ENCODE assay signal across 1 cellular context in the genomic region with DNA sequence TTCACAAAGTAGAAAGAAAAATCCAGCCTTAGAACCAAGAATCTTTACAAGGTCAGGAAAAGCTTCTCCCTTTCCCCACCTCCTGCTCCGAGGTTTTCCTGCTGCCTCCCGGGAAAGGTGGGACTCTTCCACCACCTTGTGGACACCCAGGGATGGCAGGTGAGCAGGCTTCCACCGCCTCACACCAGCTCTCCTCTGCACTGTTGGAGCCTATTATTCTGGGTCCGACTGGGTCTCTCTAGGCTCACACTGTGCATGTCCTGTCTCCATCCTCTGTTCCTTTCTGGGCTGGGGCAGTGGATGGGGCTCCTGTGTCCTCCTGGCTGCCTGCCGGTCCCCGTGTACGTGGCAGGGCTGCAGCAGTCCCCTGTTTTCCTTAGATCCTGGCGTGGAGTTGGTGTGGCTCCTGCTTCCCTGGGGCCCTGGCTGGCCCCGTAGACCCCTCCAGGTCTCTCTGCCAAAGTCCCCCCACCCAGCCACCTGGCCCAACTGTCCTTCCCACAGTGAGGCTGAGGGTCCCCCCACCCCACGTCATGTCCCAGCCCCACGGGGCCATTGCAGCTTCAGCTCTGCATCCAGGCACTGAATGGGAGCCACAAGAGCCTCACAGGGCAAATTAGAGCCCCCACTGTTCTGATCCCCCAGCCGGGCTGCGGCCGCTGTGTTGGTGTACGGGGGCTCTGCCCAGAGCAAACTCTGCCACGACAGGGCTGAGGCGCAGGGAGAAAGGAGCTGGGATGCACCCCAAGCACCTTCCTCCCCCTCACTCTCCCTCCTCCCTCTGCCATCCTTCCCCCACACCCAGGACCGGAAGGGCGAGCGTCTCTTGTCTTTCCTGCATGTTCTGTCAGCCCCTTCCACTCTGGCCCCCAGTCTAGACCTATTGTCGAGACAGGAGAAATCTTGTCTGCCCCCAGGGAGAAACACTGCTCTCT.
TF ChIP-seq lines count a peak whose summit lies in the region.

No MANE protein-coding gene starts in this region.

TF ChIP-seq in K562, 482 proteins besides CTCF, POLR2A, EP300 and RAD21 (continued from another document):
- TF ChIP-seq, protein P1, sequence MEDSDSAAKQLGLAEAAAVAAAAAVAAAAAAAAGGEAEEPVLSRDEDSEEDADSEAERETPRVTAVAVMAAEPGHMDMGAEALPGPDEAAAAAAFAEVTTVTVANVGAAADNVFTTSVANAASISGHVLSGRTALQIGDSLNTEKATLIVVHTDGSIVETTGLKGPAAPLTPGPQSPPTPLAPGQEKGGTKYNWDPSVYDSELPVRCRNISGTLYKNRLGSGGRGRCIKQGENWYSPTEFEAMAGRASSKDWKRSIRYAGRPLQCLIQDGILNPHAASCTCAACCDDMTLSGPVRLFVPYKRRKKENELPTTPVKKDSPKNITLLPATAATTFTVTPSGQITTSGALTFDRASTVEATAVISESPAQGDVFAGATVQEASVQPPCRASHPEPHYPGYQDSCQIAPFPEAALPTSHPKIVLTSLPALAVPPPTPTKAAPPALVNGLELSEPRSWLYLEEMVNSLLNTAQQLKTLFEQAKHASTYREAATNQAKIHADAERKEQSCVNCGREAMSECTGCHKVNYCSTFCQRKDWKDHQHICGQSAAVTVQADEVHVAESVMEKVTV (CRISPR knock-in tag; IDR thresholded peaks at IDR 0.05), result peak; percentile 94
- TF ChIP-seq CC2D1A (IDR thresholded peaks at IDR 0.05) (peak; percentile 70; the same call in 1 of the 2 replicates), ZNF263 (CRISPR knock-in tag; IDR thresholded peaks at IDR 0.05; ENCODE audit: borderline replicate concordance) (peak; percentile 87), MAZ (CRISPR knock-in tag; conservative IDR thresholded peaks at IDR 0.05 in 1 of 2, IDR thresholded peaks at IDR 0.05 in 1 of 2) (peak in 1 of 2 experiments; percentile 65; a peak in 2 of 4 replicates), RB1 (IDR thresholded peaks at IDR 0.05; ENCODE audit: low read depth) (peak; percentile 54; the same call in 1 of the 2 replicates), TEAD4 (IDR thresholded peaks at IDR 0.05; ENCODE audit: low read length) (no peak), TEAD4 (CRISPR knock-in tag; IDR thresholded peaks at IDR 0.05; ENCODE audit: borderline replicate concordance) (no peak), EGR1 (conservative IDR thresholded peaks at IDR 0.05) (0 out of 2 replicates have a peak, but pooled peaks have one; percentile 6), CTBP1 (IDR thresholded peaks at IDR 0.05; ENCODE audit: borderline replicate concordance) (peak; percentile 56; the same call in 1 of the 2 replicates), TCF7L2 (IDR thresholded peaks at IDR 0.05; ENCODE audit: low read depth, low read length) (no peak), SMC3 (conservative IDR thresholded peaks at IDR 0.05; ENCODE audit: insufficient read depth, low read depth, low read length) (peak; percentile 98), ETS2 (tag; IDR thresholded peaks at IDR 0.05; ENCODE audit: borderline replicate concordance, poor library complexity, severe bottlenecking) (no peak), PHB (CRISPR knock-in tag; IDR thresholded peaks at IDR 0.05) (no peak), SRF (CRISPR knock-in tag; IDR thresholded peaks at IDR 0.05) (0 out of 4 replicates have a peak, but pooled peaks of 1 of the 2 experiments have one; percentile 36), JUND (IDR thresholded peaks at IDR 0.05; ENCODE audit: borderline replicate concordance, low read depth, low read length) (0 out of 2 replicates have a peak, but pooled peaks have one; percentile 34), JUND (tag; IDR thresholded peaks at IDR 0.05; ENCODE audit: borderline replicate concordance, low read depth, low read length) (no peak; the same call in 2 of the 3 replicates), ARID2 (IDR thresholded peaks at IDR 0.05) (peak; percentile 88), PHF20 (IDR thresholded peaks at IDR 0.05; ENCODE audit: partially characterized antibody) (no peak), ELF4 (CRISPR knock-in tag; IDR thresholded peaks at IDR 0.05) (no peak), ERF (CRISPR knock-in tag; IDR thresholded peaks at IDR 0.05) (no peak), ZNF780A (CRISPR knock-in tag; IDR thresholded peaks at IDR 0.05) (no peak)
- TF ChIP-seq, protein P2, sequence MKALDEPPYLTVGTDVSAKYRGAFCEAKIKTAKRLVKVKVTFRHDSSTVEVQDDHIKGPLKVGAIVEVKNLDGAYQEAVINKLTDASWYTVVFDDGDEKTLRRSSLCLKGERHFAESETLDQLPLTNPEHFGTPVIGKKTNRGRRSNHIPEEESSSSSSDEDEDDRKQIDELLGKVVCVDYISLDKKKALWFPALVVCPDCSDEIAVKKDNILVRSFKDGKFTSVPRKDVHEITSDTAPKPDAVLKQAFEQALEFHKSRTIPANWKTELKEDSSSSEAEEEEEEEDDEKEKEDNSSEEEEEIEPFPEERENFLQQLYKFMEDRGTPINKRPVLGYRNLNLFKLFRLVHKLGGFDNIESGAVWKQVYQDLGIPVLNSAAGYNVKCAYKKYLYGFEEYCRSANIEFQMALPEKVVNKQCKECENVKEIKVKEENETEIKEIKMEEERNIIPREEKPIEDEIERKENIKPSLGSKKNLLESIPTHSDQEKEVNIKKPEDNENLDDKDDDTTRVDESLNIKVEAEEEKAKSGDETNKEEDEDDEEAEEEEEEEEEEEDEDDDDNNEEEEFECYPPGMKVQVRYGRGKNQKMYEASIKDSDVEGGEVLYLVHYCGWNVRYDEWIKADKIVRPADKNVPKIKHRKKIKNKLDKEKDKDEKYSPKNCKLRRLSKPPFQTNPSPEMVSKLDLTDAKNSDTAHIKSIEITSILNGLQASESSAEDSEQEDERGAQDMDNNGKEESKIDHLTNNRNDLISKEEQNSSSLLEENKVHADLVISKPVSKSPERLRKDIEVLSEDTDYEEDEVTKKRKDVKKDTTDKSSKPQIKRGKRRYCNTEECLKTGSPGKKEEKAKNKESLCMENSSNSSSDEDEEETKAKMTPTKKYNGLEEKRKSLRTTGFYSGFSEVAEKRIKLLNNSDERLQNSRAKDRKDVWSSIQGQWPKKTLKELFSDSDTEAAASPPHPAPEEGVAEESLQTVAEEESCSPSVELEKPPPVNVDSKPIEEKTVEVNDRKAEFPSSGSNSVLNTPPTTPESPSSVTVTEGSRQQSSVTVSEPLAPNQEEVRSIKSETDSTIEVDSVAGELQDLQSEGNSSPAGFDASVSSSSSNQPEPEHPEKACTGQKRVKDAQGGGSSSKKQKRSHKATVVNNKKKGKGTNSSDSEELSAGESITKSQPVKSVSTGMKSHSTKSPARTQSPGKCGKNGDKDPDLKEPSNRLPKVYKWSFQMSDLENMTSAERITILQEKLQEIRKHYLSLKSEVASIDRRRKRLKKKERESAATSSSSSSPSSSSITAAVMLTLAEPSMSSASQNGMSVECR (CRISPR knock-in tag; IDR thresholded peaks at IDR 0.05), result no peak
- TF ChIP-seq, protein P3, sequence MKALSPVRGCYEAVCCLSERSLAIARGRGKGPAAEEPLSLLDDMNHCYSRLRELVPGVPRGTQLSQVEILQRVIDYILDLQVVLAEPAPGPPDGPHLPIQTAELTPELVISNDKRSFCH (CRISPR knock-in tag; IDR thresholded peaks at IDR 0.05), result no peak
- TF ChIP-seq, protein P3 (tag; IDR thresholded peaks at IDR 0.05), result no peak
- TF ChIP-seq, protein P4, sequence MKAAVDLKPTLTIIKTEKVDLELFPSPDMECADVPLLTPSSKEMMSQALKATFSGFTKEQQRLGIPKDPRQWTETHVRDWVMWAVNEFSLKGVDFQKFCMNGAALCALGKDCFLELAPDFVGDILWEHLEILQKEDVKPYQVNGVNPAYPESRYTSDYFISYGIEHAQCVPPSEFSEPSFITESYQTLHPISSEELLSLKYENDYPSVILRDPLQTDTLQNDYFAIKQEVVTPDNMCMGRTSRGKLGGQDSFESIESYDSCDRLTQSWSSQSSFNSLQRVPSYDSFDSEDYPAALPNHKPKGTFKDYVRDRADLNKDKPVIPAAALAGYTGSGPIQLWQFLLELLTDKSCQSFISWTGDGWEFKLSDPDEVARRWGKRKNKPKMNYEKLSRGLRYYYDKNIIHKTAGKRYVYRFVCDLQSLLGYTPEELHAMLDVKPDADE (conservative IDR thresholded peaks at IDR 0.05; ENCODE audit: control insufficient read depth, low read depth, low read length), result 0 out of 2 replicates have a peak, but pooled peaks have one; percentile 12
- TF ChIP-seq, protein P5, sequence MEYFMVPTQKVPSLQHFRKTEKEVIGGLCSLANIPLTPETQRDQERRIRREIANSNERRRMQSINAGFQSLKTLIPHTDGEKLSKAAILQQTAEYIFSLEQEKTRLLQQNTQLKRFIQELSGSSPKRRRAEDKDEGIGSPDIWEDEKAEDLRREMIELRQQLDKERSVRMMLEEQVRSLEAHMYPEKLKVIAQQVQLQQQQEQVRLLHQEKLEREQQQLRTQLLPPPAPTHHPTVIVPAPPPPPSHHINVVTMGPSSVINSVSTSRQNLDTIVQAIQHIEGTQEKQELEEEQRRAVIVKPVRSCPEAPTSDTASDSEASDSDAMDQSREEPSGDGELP (CRISPR knock-in tag; IDR thresholded peaks at IDR 0.05; ENCODE audit: borderline replicate concordance), result peak; percentile 38
